ENCODE assay signal across 11 cellular contexts in the genomic region with DNA sequence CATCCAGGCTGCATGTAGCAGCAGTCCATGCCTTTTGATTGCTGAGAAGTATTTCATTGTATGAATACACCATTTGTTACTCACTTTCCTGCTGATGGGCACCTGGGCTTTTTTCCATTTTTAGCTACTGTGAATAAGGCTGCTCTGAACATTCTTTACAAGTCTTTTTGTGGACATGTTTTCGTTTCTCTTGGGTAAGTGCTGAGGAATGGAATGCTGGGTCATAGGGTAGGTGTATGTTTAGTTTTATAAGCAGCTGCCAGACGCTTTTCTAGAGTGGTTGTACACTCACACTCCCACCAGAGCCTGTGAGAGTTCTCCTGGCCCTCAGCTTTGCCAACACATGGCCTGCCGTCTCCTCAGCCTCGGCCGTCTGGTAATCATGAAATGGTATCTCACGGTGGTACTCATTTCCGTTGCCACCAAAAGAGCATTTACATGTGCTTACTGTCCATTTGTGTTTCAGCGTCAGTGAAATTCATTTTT. TPM values are rescaled to one million over a fixed set of nuclear protein-coding genes. Genes with fewer than 3 reads are reported as not detected.
DNase-seq lines count a peak whose midpoint lies in the region; ATAC-seq and TF ChIP-seq lines count a peak whose summit lies in the region.
"Had no signal": no experiment of that assay in that cellular context is flagged by ENCODE, and none has a peak within 500 bp of the region (broad histone marks: within the 10 kb centered on the region; RNA-seq: fewer than 3 reads in every experiment).

No MANE protein-coding gene starts in this region.

- H3K36me3 ChIP-seq in kidney epithelial cell (ENCODE audit: control insufficient read depth, insufficient read depth, low read length) (no peaks in the 10 kb centered on the region), HAP-1 (replicated peaks) (peaks cover 39% of the 10 kb centered on the region)

- H3K27me3 ChIP-seq in kidney epithelial cell (ENCODE audit: control insufficient read depth, insufficient read depth, low read length), result no peaks in the 10 kb centered on the region
- H3K27me3 ChIP-seq in HAP-1 (ENCODE audit: low read depth), result no peaks in the 10 kb centered on the region
- H3K27me3 ChIP-seq: tibial nerve had no signal

- no peaks in the 10 kb centered on the region for H3K27me3 Mint-ChIP-seq in activated naive CD8-positive, alpha-beta T cell treated with anti-CD3 and anti-CD28 coated beads for 36 hours
- H3K27me3 Mint-ChIP-seq: activated naive CD8-positive, alpha-beta T cell had no signal

- H3K9me3 Mint-ChIP-seq in activated naive CD8-positive, alpha-beta T cell treated with anti-CD3 and anti-CD28 coated beads for 36 hours, result no peaks in the 10 kb centered on the region

- no peak overlapping the region for H3K27ac Mint-ChIP-seq in activated naive CD8-positive, alpha-beta T cell treated with anti-CD3 and anti-CD28 coated beads for 36 hours
- H3K27ac Mint-ChIP-seq: activated naive CD8-positive, alpha-beta T cell had no signal

- H3K27ac ChIP-seq in coronary artery, result peak overlapping the region; percentile 83

- no peaks in the 10 kb centered on the region for H3K4me1 ChIP-seq in HAP-1

- H3K36me3 Mint-ChIP-seq in activated naive CD8-positive, alpha-beta T cell treated with anti-CD3 and anti-CD28 coated beads for 36 hours, result peaks cover 35% of the 10 kb centered on the region

- H3K4me3 ChIP-seq in coronary artery (no peak overlapping the region), kidney epithelial cell (ENCODE audit: low read depth, low read length) (no peak overlapping the region), HAP-1 (no peak overlapping the region)
- H3K4me3 ChIP-seq: tibial nerve had no signal

- no peak overlapping the region for H3K4me3 Mint-ChIP-seq in activated naive CD8-positive, alpha-beta T cell treated with anti-CD3 and anti-CD28 coated beads for 36 hours
- H3K4me3 Mint-ChIP-seq: activated naive CD8-positive, alpha-beta T cell had no signal

- no peak for ATAC-seq in GM21423 (IDR thresholded peaks at IDR 0.05; ENCODE audit: unreplicated experiment)
- ATAC-seq in HG03095 (IDR thresholded peaks at IDR 0.05; ENCODE audit: unreplicated experiment), result no peak
- ATAC-seq: activated CD4-positive, CD25-positive, alpha-beta regulatory T cell treated with anti-CD3 and anti-CD28 coated beads, Interleukin-2, amount 50 U/mL, for 24 hours had no signal

- no peak for TF ChIP-seq CTCF in coronary artery (IDR thresholded peaks at IDR 0.05)
- no peak for TF ChIP-seq CTCF in kidney epithelial cell (IDR thresholded peaks at IDR 0.05; ENCODE audit: insufficient read depth, low read length, poor library complexity, severe bottlenecking)

- DNase-seq in HS-27A (ENCODE audit: low read depth) (peak; percentile 97), coronary artery (ENCODE audit: low spot score) (no peak), kidney epithelial cell (ENCODE audit: low read depth) (peak; percentile 65), superior temporal gyrus (ENCODE audit: extremely low spot score) (peak; percentile 15), HAP-1 (ENCODE audit: low spot score in 2 of 2) (no peak)
- DNase-seq in activated naive CD8-positive, alpha-beta T cell treated with anti-CD3 and anti-CD28 coated beads for 36 hours, result no peak

- no peaks in the 10 kb centered on the region for H3K9me3 ChIP-seq in HAP-1
- H3K9me3 ChIP-seq: tibial nerve had no signal

- in situ Hi-C loops in HAP-1 (cut with MboI; ENCODE audit: low sequenced_read_pairs), result no loop called here

- H3K4me1 Mint-ChIP-seq in activated naive CD8-positive, alpha-beta T cell treated with anti-CD3 and anti-CD28 coated beads for 36 hours, result peaks cover 29% of the 10 kb centered on the region

RNA-seq across cellular contexts. Expression of gene SLX9, which starts 22.7 kb away (rescaled TPM):
- total RNA-seq in kidney epithelial cell, result 25.7 and 38.6 TPM in 2 replicates
- 10 to 100 TPM; 85.9 to 93.6 TPM for total RNA-seq in activated naive CD8-positive, alpha-beta T cell treated with anti-CD3 and anti-CD28 coated beads for 36 hours

RNA-seq across cellular contexts. Expression of gene ITGB2, which starts 41.8 kb away (rescaled TPM):
- total RNA-seq in kidney epithelial cell, result 6.9 and 9.1 TPM in 2 replicates
- 100 to 1,000 TPM; 223 to 234 TPM for total RNA-seq in activated naive CD8-positive, alpha-beta T cell treated with anti-CD3 and anti-CD28 coated beads for 36 hours

Comparison
In these comparisons a context has a peak if more than half of its experiments do, and no peak if none do; other contexts are left out.
1. DNase-seq: peak in HS-27A (single experiment), kidney epithelial cell (single experiment) and superior temporal gyrus (single experiment); none in coronary artery (single experiment), activated naive CD8-positive, alpha-beta T cell treated with anti-CD3 and anti-CD28 coated beads for 36 hours (single experiment) and HAP-1 (0 of 2).
2. RNA of gene ITGB2, which starts 41.8 kb away (total RNA-seq): 223 to 234 TPM in activated naive CD8-positive, alpha-beta T cell treated with anti-CD3 and anti-CD28 coated beads for 36 hours; 6.9 to 9.1 TPM in kidney epithelial cell; every median in the first group is over 10 times any median in the second.